ENCODE assay signal across 26 cellular contexts in genomic region chr2:232882085-232882484, GRCh38. TPM values are rescaled to one million over a fixed set of nuclear protein-coding genes. Genes with fewer than 3 reads are reported as not detected.
"Had no signal": no experiment of that assay in that cellular context is flagged by ENCODE, and none has a peak within 500 bp of the region (broad histone marks: within the 10 kb centered on the region; RNA-seq: fewer than 3 reads in every experiment).

No MANE protein-coding gene starts in this region.

- H3K27ac ChIP-seq: epithelial cell of prostate, esophagus muscularis mucosa, gastrocnemius medialis, hepatocyte, parathyroid adenoma, psoas muscle, suprapubic skin, thyroid gland had no signal

- ATAC-seq: effector memory CD8-positive, alpha-beta T cell; gastrocnemius medialis; left cardiac atrium; left ventricle myocardium superior; naive thymus-derived CD4-positive, alpha-beta T cell; psoas muscle; stimulated activated effector memory CD8-positive, alpha-beta T cell treated with anti-CD3 and anti-CD28 coated beads, Interleukin-12 subunit alpha, Interleukin-12 subunit beta, amount 100 ng/mL, for 72 hours; stimulated activated naive CD8-positive, alpha-beta T cell treated with anti-CD3 and anti-CD28 coated beads, Interleukin-15, Interleukin-2, amounts not matched to agents 100 U/mL and 50 U/mL, for 24 hours had no signal

- H3K4me1 ChIP-seq: gastrocnemius medialis, psoas muscle, thyroid gland had no signal

- DNase-seq: cerebellar nuclear complex; effector memory CD8-positive, alpha-beta T cell; gastrocnemius medialis; glutamatergic neuron; kidney; left cardiac atrium; left ventricle myocardium superior; mesendoderm; naive thymus-derived CD4-positive, alpha-beta T cell; occipital lobe; retina; small intestine; stimulated activated CD4-positive, alpha-beta T cell treated with anti-CD3 and anti-CD28 coated beads, Interleukin-2, amount 100 ng/mL, for 48 hours; stimulated activated CD8-positive, alpha-beta memory T cell treated with anti-CD3 and anti-CD28 coated beads, Interleukin-4, amount 100 ng/mL, for 48 hours; stimulated activated naive CD8-positive, alpha-beta T cell treated with anti-CD3 and anti-CD28 coated beads, Interleukin-15, Interleukin-2, amounts not matched to agents 100 U/mL and 50 U/mL, for 24 hours; thyroid gland had no signal

- H3K27me3 ChIP-seq: gastrocnemius medialis, hepatocyte, suprapubic skin, thyroid gland had no signal

- H3K4me3 Mint-ChIP-seq: dendritic cell treated with granulocyte-macrophage colony-stimulating factor and Interleukin-4, amounts not matched to agents 40 ng/mL and 50 ng/mL, for 4 days; effector memory CD8-positive, alpha-beta T cell; naive thymus-derived CD4-positive, alpha-beta T cell; neural crest cell; stimulated activated effector memory CD8-positive, alpha-beta T cell treated with anti-CD3 and anti-CD28 coated beads, Interleukin-12 subunit alpha, Interleukin-12 subunit beta, amount 100 ng/mL, for 72 hours; type B pancreatic cell had no signal

- H3K9me3 Mint-ChIP-seq: dendritic cell treated with granulocyte-macrophage colony-stimulating factor and Interleukin-4, amounts not matched to agents 40 ng/mL and 50 ng/mL, for 4 days; effector memory CD8-positive, alpha-beta T cell; neural crest cell; stimulated activated effector memory CD8-positive, alpha-beta T cell treated with anti-CD3 and anti-CD28 coated beads, Interleukin-12 subunit alpha, Interleukin-12 subunit beta, amount 100 ng/mL, for 72 hours; type B pancreatic cell had no signal

- H3K9ac ChIP-seq: parathyroid adenoma had no signal

- H3K4me2 ChIP-seq: hepatocyte had no signal

- H3K36me3 Mint-ChIP-seq: naive thymus-derived CD4-positive, alpha-beta T cell; stimulated activated effector memory CD8-positive, alpha-beta T cell treated with anti-CD3 and anti-CD28 coated beads, Interleukin-12 subunit alpha, Interleukin-12 subunit beta, amount 100 ng/mL, for 72 hours; type B pancreatic cell had no signal

- H3K4me3 ChIP-seq: esophagus muscularis mucosa, gastrocnemius medialis, hepatocyte, psoas muscle, suprapubic skin, thyroid gland had no signal

- H2AFZ ChIP-seq: hepatocyte, parathyroid adenoma had no signal

- H3K9me3 ChIP-seq: esophagus muscularis mucosa, gastrocnemius medialis, psoas muscle, suprapubic skin, thyroid gland had no signal

- H3K27ac Mint-ChIP-seq: dendritic cell treated with granulocyte-macrophage colony-stimulating factor and Interleukin-4, amounts not matched to agents 40 ng/mL and 50 ng/mL, for 4 days; effector memory CD8-positive, alpha-beta T cell; naive thymus-derived CD4-positive, alpha-beta T cell; stimulated activated effector memory CD8-positive, alpha-beta T cell treated with anti-CD3 and anti-CD28 coated beads, Interleukin-12 subunit alpha, Interleukin-12 subunit beta, amount 100 ng/mL, for 72 hours; type B pancreatic cell had no signal

- H3K36me3 ChIP-seq: esophagus muscularis mucosa, gastrocnemius medialis, thyroid gland had no signal

RNA-seq across cellular contexts. Expression of gene SNORC, which starts 12.0 kb away (rescaled TPM):
- polyA plus RNA-seq: naive thymus-derived CD4-positive, alpha-beta T cell had no signal
